In genomic region chr14:35123388-35123703, GRCh38 we compare ENCODE assay signal across 1 cellular context.
TF ChIP-seq lines count a peak whose summit lies in the region.

No MANE protein-coding gene starts in this region.

TF ChIP-seq in endothelial cell of umbilical vein, 7 proteins besides CTCF, POLR2A, EP300 and RAD21 (continued from another document):
- no peak for TF ChIP-seq MAX (IDR thresholded peaks at IDR 0.05; ENCODE audit: insufficient read depth, insufficient read length)
